14 cellular contexts compared by ENCODE assay signal in the genomic region with DNA sequence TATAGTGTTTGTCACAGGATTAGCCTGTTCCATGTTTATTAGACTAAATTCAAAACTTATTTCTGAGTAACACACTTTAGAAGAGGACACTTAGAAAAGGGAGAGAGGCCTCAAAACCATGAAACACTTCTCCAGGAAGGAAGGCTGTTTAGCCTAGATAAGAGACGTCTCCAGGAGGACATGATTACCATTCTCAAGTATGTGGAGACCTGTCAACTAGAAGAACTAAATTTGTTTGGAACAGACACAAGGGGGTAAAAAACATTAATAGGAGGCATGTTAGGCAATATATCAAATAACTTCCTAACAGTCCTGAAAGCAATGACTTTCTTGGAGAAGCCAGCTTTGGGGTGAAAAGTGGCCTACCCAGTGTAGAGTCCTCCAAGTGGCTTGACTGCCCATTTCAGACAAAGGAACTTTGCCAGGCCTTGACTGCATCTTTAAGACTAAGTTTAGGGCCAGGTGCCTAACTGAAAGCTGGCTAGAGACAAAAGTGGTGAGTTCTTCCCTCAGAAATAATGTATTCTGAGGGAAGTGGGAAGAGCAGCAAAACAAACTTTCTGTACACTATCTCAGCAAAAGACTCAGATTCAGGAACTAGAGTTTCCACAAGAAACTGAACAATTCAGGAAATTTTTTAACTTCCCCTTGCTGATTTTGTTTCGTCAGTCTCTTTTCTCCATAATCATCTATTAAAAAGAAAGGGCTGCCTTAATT. TPM values are rescaled to one million over a fixed set of nuclear protein-coding genes. Genes with fewer than 3 reads are reported as not detected.
DNase-seq lines count a peak whose midpoint lies in the region; ATAC-seq lines count a peak whose summit lies in the region.
"Had no signal": no experiment of that assay in that cellular context is flagged by ENCODE, and none has a peak within 500 bp of the region (broad histone marks: within the 10 kb centered on the region; RNA-seq: fewer than 3 reads in every experiment).

No MANE protein-coding gene starts in this region.

- H3K4me1 ChIP-seq in BLaER1 (peaks cover 33% of the 10 kb centered on the region), mononuclear cell (ENCODE audit: insufficient read depth, low read length) (peaks cover 58% of the 10 kb centered on the region)

- no peaks in the 10 kb centered on the region for H3K27me3 ChIP-seq in BLaER1
- no peaks in the 10 kb centered on the region for H3K27me3 ChIP-seq in mononuclear cell (ENCODE audit: insufficient read depth, low read length)
- H3K27me3 ChIP-seq: tibial nerve had no signal

- H3K4me3 Mint-ChIP-seq in central memory CD8-positive, alpha-beta T cell, result no peak overlapping the region

- H3K4me1 Mint-ChIP-seq in central memory CD8-positive, alpha-beta T cell, result peaks cover 47% of the 10 kb centered on the region

- no peak overlapping the region for H3K9ac ChIP-seq in BLaER1

- DNase-seq in KBM-7 (peak; percentile 35), NCI-H2171 (lab: John Stamatoyannopoulos, UW) (no peak), HuH-7 (ENCODE audit: low spot score) (no peak), posterior vena cava (ENCODE audit: low spot score) (no peak), NAMALWA (ENCODE audit: low spot score) (no peak)
- no peak for DNase-seq in central memory CD8-positive, alpha-beta T cell (ENCODE audit: low spot score in 2 of 2)
- DNase-seq: DMS153; mammary epithelial cell; NCI-H510A; stimulated activated CD4-positive, alpha-beta T cell treated with anti-CD3 and anti-CD28 coated beads, Interleukin-2, amount 100 ng/mL, for 24 hours had no signal

- H4K20me1 ChIP-seq in BLaER1, result peaks cover 98% of the 10 kb centered on the region

- no peaks in the 10 kb centered on the region for H3K27me3 Mint-ChIP-seq in central memory CD8-positive, alpha-beta T cell

- in situ Hi-C loops in KBM-7 (cut with MboI; ENCODE audit: low pct_unique_long_range_greater_than_20kb, low sequenced_read_pairs), result no loop called here

- no peaks in the 10 kb centered on the region for H3K9me3 Mint-ChIP-seq in central memory CD8-positive, alpha-beta T cell

- H3K4me2 ChIP-seq in BLaER1, result peak overlapping the region; percentile 38; the same call in 1 of the 2 replicates

- no peak for ATAC-seq in central memory CD8-positive, alpha-beta T cell (replicated peaks; ENCODE audit: extremely low read depth, poor library complexity, severe bottlenecking)
- ATAC-seq: HCT116 had no signal

- no peak overlapping the region for H3K4me3 ChIP-seq in BLaER1
- peak overlapping the region; percentile 9 for H3K4me3 ChIP-seq in mononuclear cell (ENCODE audit: low read length)

- H3K36me3 ChIP-seq in BLaER1, result peaks cover 42% of the 10 kb centered on the region

- H3K27ac ChIP-seq in BLaER1, result no peak overlapping the region; the same call in 1 of the 2 replicates

- intact Hi-C loops in posterior vena cava (cut with DNase I), result no loop called here

- peaks cover 4% of the 10 kb centered on the region; the same call in 1 of the 2 replicates for H3K9me3 ChIP-seq in BLaER1
- H3K9me3 ChIP-seq in mononuclear cell (ENCODE audit: low read depth, low read length), result no peaks in the 10 kb centered on the region
- H3K9me3 ChIP-seq: tibial nerve had no signal

- H3K36me3 Mint-ChIP-seq in central memory CD8-positive, alpha-beta T cell (ENCODE audit: insufficient read depth), result peaks cover 25% of the 10 kb centered on the region

- peak overlapping the region; percentile 32 for H3K27ac Mint-ChIP-seq in central memory CD8-positive, alpha-beta T cell (ENCODE audit: low read depth)

RNA-seq across cellular contexts. Expression of gene NCOA4, which starts 11.8 kb away (rescaled TPM):
- total RNA-seq in mononuclear cell (265 TPM), posterior vena cava (100 to 1,000 TPM in 1 of 2 donors, 10 to 100 TPM in 1; 99.0 to 123 TPM)

RNA-seq across cellular contexts. Expression of gene MSMB, which starts 27.5 kb away (rescaled TPM):
- total RNA-seq in mononuclear cell (not detected), posterior vena cava (not detected)
- total RNA-seq: mammary epithelial cell, tibial nerve had no signal

RNA-seq across cellular contexts. Expression of gene TIMM23, which starts 46.3 kb away (rescaled TPM):
- 39.8 TPM for total RNA-seq in mononuclear cell
- total RNA-seq in posterior vena cava, result 10 to 100 TPM; 36.8 to 37.7 TPM
